In genomic region chr10:14474656-14475055, GRCh38 we compare ENCODE assay signal across 15 cellular contexts.
"Had no signal": no experiment of that assay in that cellular context is flagged by ENCODE, and none has a peak within 500 bp of the region (broad histone marks: within the 10 kb centered on the region; RNA-seq: fewer than 3 reads in every experiment).

No MANE protein-coding gene starts in this region.

- H3K27me3 ChIP-seq: pancreas had no signal

- H3K4me3 Mint-ChIP-seq: activated CD4-positive, alpha-beta T cell treated with anti-CD3 and anti-CD28 coated beads for 36 hours; activated CD8-positive, alpha-beta T cell treated with anti-CD3 and anti-CD28 coated beads for 36 hours; activated naive CD8-positive, alpha-beta T cell treated with anti-CD3 and anti-CD28 coated beads, Interleukin-2, amount 50 U/mL, for 24 hours; activated T-helper 1 cell treated with anti-CD3 and anti-CD28 coated beads, Interleukin-12 subunit alpha, Interleukin-12 subunit beta, Interleukin-2, Interleukin-4 antibody, amounts not matched to agents 30 ng/mL and 10 ng/mL and 1 ng/mL, durations not matched to agents 14 hours and 24 hours and 36 hours; memory B cell had no signal

- H3K4me1 Mint-ChIP-seq: activated CD4-positive, alpha-beta T cell treated with anti-CD3 and anti-CD28 coated beads for 36 hours; activated naive CD8-positive, alpha-beta T cell treated with anti-CD3 and anti-CD28 coated beads, Interleukin-2, amount 50 U/mL, for 24 hours; memory B cell had no signal

- H3K9me3 ChIP-seq: pancreas had no signal

- FAIRE-seq: islet of Langerhans, pancreas had no signal

- H3K27ac Mint-ChIP-seq: activated CD4-positive, alpha-beta T cell treated with anti-CD3 and anti-CD28 coated beads for 36 hours; activated CD8-positive, alpha-beta T cell treated with anti-CD3 and anti-CD28 coated beads for 36 hours; activated naive CD8-positive, alpha-beta T cell treated with anti-CD3 and anti-CD28 coated beads, Interleukin-2, amount 50 U/mL, for 24 hours; activated T-helper 1 cell treated with anti-CD3 and anti-CD28 coated beads, Interleukin-12 subunit alpha, Interleukin-12 subunit beta, Interleukin-2, Interleukin-4 antibody, amounts not matched to agents 30 ng/mL and 10 ng/mL and 1 ng/mL, durations not matched to agents 14 hours and 24 hours and 36 hours; memory B cell had no signal

- H3K4me3 ChIP-seq: coronary artery, pancreas, skin epidermis had no signal

- H3K36me3 ChIP-seq: pancreas had no signal

- H3K27ac ChIP-seq: coronary artery, pancreas, skin epidermis, VCaP had no signal

- ATAC-seq: activated CD4-positive, alpha-beta T cell treated with anti-CD3 and anti-CD28 coated beads for 36 hours; activated CD8-positive, alpha-beta T cell treated with anti-CD3 and anti-CD28 coated beads for 36 hours; activated naive CD8-positive, alpha-beta T cell treated with anti-CD3 and anti-CD28 coated beads, Interleukin-2, amount 50 U/mL, for 24 hours; pancreas had no signal

- H3K9me3 Mint-ChIP-seq: activated CD8-positive, alpha-beta T cell treated with anti-CD3 and anti-CD28 coated beads for 36 hours; activated naive CD8-positive, alpha-beta T cell treated with anti-CD3 and anti-CD28 coated beads, Interleukin-2, amount 50 U/mL, for 24 hours; activated T-helper 1 cell treated with anti-CD3 and anti-CD28 coated beads, Interleukin-12 subunit alpha, Interleukin-12 subunit beta, Interleukin-2, Interleukin-4 antibody, amounts not matched to agents 30 ng/mL and 10 ng/mL and 1 ng/mL, durations not matched to agents 14 hours and 24 hours and 36 hours had no signal

- DNase-seq: activated CD4-positive, alpha-beta T cell treated with anti-CD3 and anti-CD28 coated beads for 36 hours; activated CD8-positive, alpha-beta memory T cell treated with anti-CD3 and anti-CD28 coated beads, Interleukin-2, amount 50 U/mL, for 48 hours; activated CD8-positive, alpha-beta T cell treated with anti-CD3 and anti-CD28 coated beads for 36 hours; activated naive CD4-positive, alpha-beta T cell treated with Interleukin-2 at 50 U/mL for 16 hours; activated naive CD8-positive, alpha-beta T cell treated with anti-CD3 and anti-CD28 coated beads, Interleukin-2, amount 50 U/mL, for 24 hours; caudate nucleus; effector CD4-positive, alpha-beta T cell; pancreas; T1000 had no signal
